ENCODE assay signal across 20 cellular contexts in the genomic region with DNA sequence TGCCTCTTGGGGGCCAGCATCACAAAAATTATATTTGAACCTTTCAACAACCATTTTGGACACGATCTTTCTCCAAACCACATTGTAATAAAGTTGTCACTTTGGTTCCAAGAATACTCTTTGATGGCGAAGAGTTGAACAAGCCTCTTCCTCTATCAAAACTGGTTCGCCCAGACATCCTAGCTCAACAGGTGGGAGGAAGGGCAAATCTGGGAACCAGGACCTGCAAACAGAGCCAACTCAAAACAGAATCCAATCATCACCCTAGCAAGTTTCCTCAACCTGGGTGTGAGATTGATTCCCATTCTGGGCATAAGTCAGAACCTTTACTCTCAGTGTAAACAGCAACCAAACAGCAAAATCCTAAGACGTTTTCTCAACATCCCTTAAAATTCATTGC.
DNase-seq lines count a peak whose midpoint lies in the region; ATAC-seq and TF ChIP-seq lines count a peak whose summit lies in the region.
"Had no signal": no experiment of that assay in that cellular context is flagged by ENCODE, and none has a peak within 500 bp of the region (broad histone marks: within the 10 kb centered on the region; RNA-seq: fewer than 3 reads in every experiment).

No MANE protein-coding gene starts in this region.

- H3F3A ChIP-seq in PC-3 (ENCODE audit: low read length, unreplicated experiment) (no peaks in the 10 kb centered on the region), neural progenitor cell (ENCODE audit: low read depth) (no peaks in the 10 kb centered on the region)

- ATAC-seq in PC-3: no peak
- no peak for ATAC-seq in HG03097 (IDR thresholded peaks at IDR 0.05; ENCODE audit: low FRiP score, unreplicated experiment)
- ATAC-seq: GM12878 had no signal

- no peaks in the 10 kb centered on the region for H3K9me3 Mint-ChIP-seq in neural progenitor cell
- H3K9me3 Mint-ChIP-seq: CD4-positive, CD25-positive, alpha-beta regulatory T cell; CD8-positive, alpha-beta memory T cell had no signal

- H3K27ac ChIP-seq in PC-3 (ENCODE audit: low read length) (0 out of 2 replicates have a peak overlapping the region, but pooled peaks have one; percentile 1), epithelial cell of prostate (peak overlapping the region; percentile 7), hepatocyte (peak overlapping the region; percentile 71), neural progenitor cell (no peak overlapping the region)

- no peaks in the 10 kb centered on the region for H3K36me3 Mint-ChIP-seq in neural progenitor cell
- H3K36me3 Mint-ChIP-seq: CD4-positive, CD25-positive, alpha-beta regulatory T cell had no signal

- H3K27ac Mint-ChIP-seq in neural progenitor cell: peak overlapping the region; percentile 33
- H3K27ac Mint-ChIP-seq: CD4-positive, CD25-positive, alpha-beta regulatory T cell; CD8-positive, alpha-beta memory T cell had no signal

- no peak overlapping the region for H3K4me3 Mint-ChIP-seq in neural progenitor cell
- H3K4me3 Mint-ChIP-seq: CD4-positive, CD25-positive, alpha-beta regulatory T cell; CD8-positive, alpha-beta memory T cell had no signal

- H4K20me1 ChIP-seq in PC-3 (ENCODE audit: low read length) (no peaks in the 10 kb centered on the region), hepatocyte (ENCODE audit: insufficient read depth, poor library complexity, severe bottlenecking) (no peaks in the 10 kb centered on the region), neural progenitor cell (ENCODE audit: low read depth) (no peaks in the 10 kb centered on the region)

- no peaks in the 10 kb centered on the region for H3K36me3 ChIP-seq in PC-3 (ENCODE audit: low read depth, low read length)
- H3K36me3 ChIP-seq in hepatocyte (replicated peaks; ENCODE audit: insufficient read depth, low read depth): no peaks in the 10 kb centered on the region
- no peaks in the 10 kb centered on the region for H3K36me3 ChIP-seq in neural progenitor cell
- H3K36me3 ChIP-seq: BE2C, HAP-1 had no signal

- no peak overlapping the region for H2AFZ ChIP-seq in PC-3 (ENCODE audit: low read length)
- H2AFZ ChIP-seq in hepatocyte: no peak overlapping the region
- H2AFZ ChIP-seq in neural progenitor cell (replicated peaks): no peak overlapping the region

- TF ChIP-seq CTCF in PC-3 (conservative IDR thresholded peaks at IDR 0.05; ENCODE audit: low read depth, low read length): no peak
- TF ChIP-seq CTCF in hepatocyte (IDR thresholded peaks at IDR 0.05; ENCODE audit: poor library complexity): no peak
- no peak for TF ChIP-seq CTCF in neural progenitor cell (IDR thresholded peaks at IDR 0.05)

- no peaks in the 10 kb centered on the region for H3K4me1 Mint-ChIP-seq in neural progenitor cell
- H3K4me1 Mint-ChIP-seq: CD4-positive, CD25-positive, alpha-beta regulatory T cell; CD8-positive, alpha-beta memory T cell had no signal

- H3K9ac ChIP-seq in PC-3 (ENCODE audit: low read length) (no peak overlapping the region), neural progenitor cell (no peak overlapping the region)

- no peak for DNase-seq in PC-3
- no peak for DNase-seq in epithelial cell of prostate (ENCODE audit: low read depth, low spot score)
- DNase-seq in hepatocyte (ENCODE audit: low spot score): no peak
- no peak for DNase-seq in neural progenitor cell (ENCODE audit: low spot score)
- no peak for DNase-seq in LoVo (ENCODE audit: low spot score)
- DNase-seq in epidermal melanocyte (ENCODE audit: insufficient read length, low spot score): no peak
- no peak for DNase-seq in NCI-H345 treated with DMSO at 0.1 percent for 48 hours (lab: John Stamatoyannopoulos, UW; ENCODE audit: unreplicated experiment)
- DNase-seq: BE2C; C1 segment of cervical spinal cord; CD4-positive, CD25-positive, alpha-beta regulatory T cell; CD8-positive, alpha-beta memory T cell; COR-L47; DMS 273 treated with DMSO at 0.1 percent for 48 hours; DMS53; DND-41; EL; IMR-90 had no signal

- no peak overlapping the region for H3K4me2 ChIP-seq in PC-3 (ENCODE audit: low read length)
- no peak overlapping the region for H3K4me2 ChIP-seq in hepatocyte
- H3K4me2 ChIP-seq in neural progenitor cell: no peak overlapping the region

- H3K4me1 ChIP-seq in PC-3 (ENCODE audit: insufficient read depth, low read length) (peaks cover 50% of the 10 kb centered on the region), hepatocyte (ENCODE audit: insufficient read depth) (peaks cover 9% of the 10 kb centered on the region), neural progenitor cell (no peaks in the 10 kb centered on the region)
- H3K4me1 ChIP-seq: BE2C, HAP-1 had no signal

- no peaks in the 10 kb centered on the region for H3K9me3 ChIP-seq in PC-3 (ENCODE audit: low read length)
- H3K9me3 ChIP-seq in hepatocyte (ENCODE audit: low read depth): no peaks in the 10 kb centered on the region
- H3K9me3 ChIP-seq in neural progenitor cell (ENCODE audit: low read depth): no peaks in the 10 kb centered on the region
- H3K9me3 ChIP-seq: BE2C, HAP-1 had no signal

- intact Hi-C loops in PC-3 (cut with micrococcal nuclease): no loop called here

- BruUV-seq in PC-3 (replicated peaks; lab: Mats Ljungman, UMichigan): no TSS peak

- CTCF ChIA-PET in PC-3 (lab: Charles Lee): no interaction called here

- H3K4me3 ChIP-seq in PC-3 (ENCODE audit: low read length) (no peak overlapping the region), hepatocyte (no peak overlapping the region), neural progenitor cell (no peak overlapping the region)
- H3K4me3 ChIP-seq: GM12878, HAP-1 had no signal

- H3K27me3 ChIP-seq in PC-3 (ENCODE audit: low read length) (no peaks in the 10 kb centered on the region), hepatocyte (no peaks in the 10 kb centered on the region), neural progenitor cell (no peaks in the 10 kb centered on the region)
- H3K27me3 ChIP-seq: BE2C had no signal

- H3K79me2 ChIP-seq in PC-3 (ENCODE audit: low read length) (no peaks in the 10 kb centered on the region), hepatocyte (no peaks in the 10 kb centered on the region), neural progenitor cell (ENCODE audit: low read depth) (no peaks in the 10 kb centered on the region)

- POLR2A ChIA-PET in PC-3 (lab: Charles Lee; ENCODE audit: unreplicated experiment): no interaction called here

- WGBS in hepatocyte (ENCODE audit: low lambda C conversion rate, missing lambda C conversion rate): 90% methylated on average over 4 of the region's 4 CpGs

- no peaks in the 10 kb centered on the region for H3K9me2 ChIP-seq in PC-3 (replicated peaks; ENCODE audit: low read length)
- H3K9me2 ChIP-seq in hepatocyte (replicated peaks; ENCODE audit: insufficient read depth): no peaks in the 10 kb centered on the region

- peaks cover 2% of the 10 kb centered on the region for H3K27me3 Mint-ChIP-seq in neural progenitor cell (ENCODE audit: insufficient read depth, low read depth)
